Comparison of ENCODE assay signal across 9 cellular contexts in the genomic region with DNA sequence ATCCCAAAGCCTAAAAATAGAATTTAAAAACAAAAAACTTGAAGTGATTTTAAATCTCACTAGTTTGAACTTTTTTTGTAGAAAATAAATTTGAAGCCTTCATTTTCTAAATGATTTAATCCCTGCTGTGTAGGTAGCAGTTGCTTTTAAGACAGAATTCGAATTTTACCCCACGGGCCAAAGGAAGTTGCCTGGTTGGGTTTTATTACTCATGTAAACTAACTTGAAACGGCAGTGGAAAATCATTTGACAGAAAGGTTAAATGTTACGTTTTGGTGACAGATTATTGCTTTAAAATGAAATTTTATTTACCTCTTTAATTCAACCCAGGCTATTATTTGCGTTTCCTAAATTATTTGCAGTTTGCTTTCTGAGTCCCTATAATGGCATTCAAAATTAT. TPM values are rescaled to one million over a fixed set of nuclear protein-coding genes. Genes with fewer than 3 reads are reported as not detected.
DNase-seq lines count a peak whose midpoint lies in the region; TF ChIP-seq lines count a peak whose summit lies in the region.
"Had no signal": no experiment of that assay in that cellular context is flagged by ENCODE, and none has a peak within 500 bp of the region (broad histone marks: within the 10 kb centered on the region; RNA-seq: fewer than 3 reads in every experiment).

No MANE protein-coding gene starts in this region.

- H3K4me3 Mint-ChIP-seq in CD8-positive, alpha-beta memory T cell = peak overlapping the region; percentile 15 to 99 (median 97)
- H3K4me3 Mint-ChIP-seq in Caco-2 (ENCODE audit: unreplicated experiment) = no peak overlapping the region

- peaks cover 0 to 20% (median 4%) of the 10 kb centered on the region in 3 donors for H3K36me3 Mint-ChIP-seq in CD8-positive, alpha-beta memory T cell
- H3K36me3 Mint-ChIP-seq in Caco-2 (ENCODE audit: insufficient read depth, unreplicated experiment) = peaks cover 8% of the 10 kb centered on the region

- peaks cover 0 to 4% of the 10 kb centered on the region in 2 donors for H3K27me3 Mint-ChIP-seq in CD8-positive, alpha-beta memory T cell
- H3K27me3 Mint-ChIP-seq in Caco-2 (ENCODE audit: insufficient read depth, unreplicated experiment) = no peaks in the 10 kb centered on the region

- peaks cover 0 to 2% (median 0%) of the 10 kb centered on the region in 5 donors for H3K9me3 Mint-ChIP-seq in CD8-positive, alpha-beta memory T cell
- no peaks in the 10 kb centered on the region for H3K9me3 Mint-ChIP-seq in Caco-2 (ENCODE audit: unreplicated experiment)

- H2AFZ ChIP-seq in OCI-LY3 (ENCODE audit: low read depth, low read length) (no peak overlapping the region), osteoblast (ENCODE audit: low read length) (no peak overlapping the region)

- CTCF ChIA-PET in CD8-positive, alpha-beta memory T cell (lab: Charles Lee) = interaction anchor here (3.9 kb wide), 2 partner anchors 13 to 17 kb away, joined by 23 to 60 read pairs; no protein-coding TSS in a partner anchor
- CTCF ChIA-PET in Caco-2 (lab: Charles Lee) = no interaction called here

- peak overlapping the region; percentile 94 to 99 (median 97) for H3K27ac Mint-ChIP-seq in CD8-positive, alpha-beta memory T cell
- no peak overlapping the region for H3K27ac Mint-ChIP-seq in Caco-2 (ENCODE audit: unreplicated experiment)

- H4K20me1 ChIP-seq in OCI-LY3 (ENCODE audit: insufficient read depth, low read length) = peaks cover 64% of the 10 kb centered on the region
- H4K20me1 ChIP-seq in osteoblast (ENCODE audit: insufficient read depth, low read length) = no peaks in the 10 kb centered on the region

- peak overlapping the region; percentile 75 for H3K4me2 ChIP-seq in OCI-LY3 (ENCODE audit: low read length)
- peak overlapping the region; percentile 97 for H3K4me2 ChIP-seq in osteoblast (ENCODE audit: insufficient read depth, low read length)

- POLR2A ChIA-PET in CD8-positive, alpha-beta memory T cell (lab: Charles Lee) = interaction anchor here (0.8 kb wide), 1 partner anchor 66 kb away, joined by 4 read pairs; no protein-coding TSS in a partner anchor
- POLR2A ChIA-PET in Caco-2 (lab: Charles Lee) = no interaction called here

- H3K4me1 ChIP-seq in CD8-positive, alpha-beta memory T cell (ENCODE audit: insufficient read depth, low read length) = peaks cover 61% of the 10 kb centered on the region
- peaks cover 70% of the 10 kb centered on the region for H3K4me1 ChIP-seq in OCI-LY3 (ENCODE audit: low read length)
- H3K4me1 ChIP-seq in effector memory CD4-positive, alpha-beta T cell (ENCODE audit: control insufficient read depth, insufficient read depth, low read length, poor library complexity, severe bottlenecking) = peaks cover 28% of the 10 kb centered on the region
- peaks cover 34% of the 10 kb centered on the region for H3K4me1 ChIP-seq in osteoblast (ENCODE audit: insufficient read depth, low read length)
- no peaks in the 10 kb centered on the region; the same call in 1 of the 2 replicates for H3K4me1 ChIP-seq in Caco-2

- peak overlapping the region; percentile 98 for H3K4me3 ChIP-seq in CD8-positive, alpha-beta memory T cell (ENCODE audit: low read length)
- peak overlapping the region; percentile 94 for H3K4me3 ChIP-seq in OCI-LY3 (ENCODE audit: low read length)
- peak overlapping the region; percentile 85 for H3K4me3 ChIP-seq in effector memory CD4-positive, alpha-beta T cell (ENCODE audit: insufficient read depth, low read depth, low read length, poor library complexity, severe bottlenecking)
- H3K4me3 ChIP-seq in osteoblast (ENCODE audit: insufficient read depth, low read length) = peak overlapping the region; percentile 98
- no peak overlapping the region for H3K4me3 ChIP-seq in Caco-2 (ENCODE audit: low read depth, low read length)

- H3K9ac ChIP-seq in OCI-LY3 (ENCODE audit: low read length) = peak overlapping the region; percentile 89

- intact Hi-C loops in Caco-2 (cut with micrococcal nuclease; ENCODE audit: unreplicated experiment) = no loop called here

- no peaks in the 10 kb centered on the region for H3K9me3 ChIP-seq in CD8-positive, alpha-beta memory T cell (ENCODE audit: low read length)
- no peaks in the 10 kb centered on the region for H3K9me3 ChIP-seq in OCI-LY3 (ENCODE audit: insufficient read depth, low read length)
- H3K9me3 ChIP-seq in effector memory CD4-positive, alpha-beta T cell (ENCODE audit: control insufficient read depth, low read length) = no peaks in the 10 kb centered on the region
- no peaks in the 10 kb centered on the region for H3K9me3 ChIP-seq in osteoblast (ENCODE audit: low read depth, low read length)
- no peaks in the 10 kb centered on the region for H3K9me3 ChIP-seq in Caco-2

- no TSS peak for BruUV-seq in Caco-2 (replicated peaks; lab: Mats Ljungman, UMichigan)

- no peaks in the 10 kb centered on the region for H3K27me3 ChIP-seq in CD8-positive, alpha-beta memory T cell (ENCODE audit: insufficient read depth, low read length, poor library complexity, severe bottlenecking)
- H3K27me3 ChIP-seq in OCI-LY3 (ENCODE audit: low read depth, low read length) (no peaks in the 10 kb centered on the region), osteoblast (ENCODE audit: insufficient read depth, low read length) (no peaks in the 10 kb centered on the region), Caco-2 (replicated peaks; ENCODE audit: control insufficient read depth, insufficient read depth, low read length) (no peaks in the 10 kb centered on the region)
- no peaks in the 10 kb centered on the region for H3K27me3 ChIP-seq in effector memory CD4-positive, alpha-beta T cell (replicated peaks; ENCODE audit: control insufficient read depth, insufficient read depth, low read length, poor library complexity, severe bottlenecking)

- peaks cover 70% of the 10 kb centered on the region for H3K79me2 ChIP-seq in OCI-LY3 (ENCODE audit: low read length)
- peaks cover 54% of the 10 kb centered on the region for H3K79me2 ChIP-seq in osteoblast (ENCODE audit: insufficient read depth, low read length)

- H3K36me3 ChIP-seq in CD8-positive, alpha-beta memory T cell (ENCODE audit: insufficient read depth, low read length) = no peaks in the 10 kb centered on the region
- H3K36me3 ChIP-seq in OCI-LY3 (replicated peaks; ENCODE audit: low read depth, low read length) (peaks cover 13% of the 10 kb centered on the region), osteoblast (ENCODE audit: insufficient read depth, low read length) (no peaks in the 10 kb centered on the region), Caco-2 (ENCODE audit: control insufficient read depth, insufficient read depth, low read length) (no peaks in the 10 kb centered on the region)
- no peaks in the 10 kb centered on the region for H3K36me3 ChIP-seq in effector memory CD4-positive, alpha-beta T cell (ENCODE audit: control insufficient read depth, insufficient read depth, low read length)

- TF ChIP-seq CTCF in OCI-LY3 (IDR thresholded peaks at IDR 0.05; ENCODE audit: low read depth, low read length) (no peak), osteoblast (IDR thresholded peaks at IDR 0.05; ENCODE audit: extremely low read depth, low read depth, low read length) (no peak), Caco-2 (IDR thresholded peaks at IDR 0.05; ENCODE audit: insufficient read depth in 1 of 2, low read depth in 1 of 2, low read length in 1 of 2, severe bottlenecking in 1 of 2, unreplicated experiment in 1 of 2) (no peak)

- no peak for DNase-seq in CD8-positive, alpha-beta memory T cell
- no peak for DNase-seq in effector memory CD4-positive, alpha-beta T cell
- DNase-seq in osteoblast (ENCODE audit: insufficient read length, low spot score, missing footprints) (no peak), Caco-2 (no peak), NCI-H1436 treated with DMSO at 0.1 percent for 48 hours (lab: John Stamatoyannopoulos, UW) (no peak), EL (no peak)
- no peak for DNase-seq in activated effector memory CD4-positive, alpha-beta T cell treated with anti-CD3 and anti-CD28 coated beads, Interleukin-2, amount 50 U/mL, for 16 hours
- DNase-seq: NCI-H748 treated with DMSO at 0.1 percent for 48 hours had no signal

- H3K27ac ChIP-seq in CD8-positive, alpha-beta memory T cell (ENCODE audit: low read depth, low read length) = peak overlapping the region; percentile 98
- H3K27ac ChIP-seq in OCI-LY3 (ENCODE audit: low read length) (no peak overlapping the region), osteoblast (ENCODE audit: low read depth, low read length) (peak overlapping the region; percentile 7)
- H3K27ac ChIP-seq in effector memory CD4-positive, alpha-beta T cell (ENCODE audit: insufficient read depth, low read length, poor library complexity, severe bottlenecking) = peak overlapping the region; percentile 94

- peaks cover 66 to 86% (median 76%) of the 10 kb centered on the region in 3 donors for H3K4me1 Mint-ChIP-seq in CD8-positive, alpha-beta memory T cell
- H3K4me1 Mint-ChIP-seq in Caco-2 (ENCODE audit: low read depth, unreplicated experiment) = no peaks in the 10 kb centered on the region

RNA-seq across cellular contexts. Expression of gene MAPRE2, which starts 2.0 kb away (rescaled TPM):
- total RNA-seq in CD8-positive, alpha-beta memory T cell = 10 to 100 TPM; 38.5 to 38.6 TPM
- polyA plus RNA-seq in CD8-positive, alpha-beta memory T cell = 80.4 TPM
- total RNA-seq in osteoblast = 21.7 and 24.2 TPM in 2 replicates
- total RNA-seq in Caco-2 (2022) = 8.4 and 9.3 TPM in 2 replicates
